8 cellular contexts compared by ENCODE assay signal in genomic region chr11:66119348-66120133, GRCh38. TPM values are rescaled to one million over a fixed set of nuclear protein-coding genes. Genes with fewer than 3 reads are reported as not detected.
A peak's percentile ranks its signal among the peaks of the same experiment; 100 is the strongest.
DNase-seq lines count a peak whose midpoint lies in the region; ATAC-seq, FAIRE-seq and TF ChIP-seq lines count a peak whose summit lies in the region.

No MANE protein-coding gene starts in this region.

- H3K36me3 ChIP-seq in body of pancreas (replicated peaks in 1 of 2; ENCODE audit: insufficient read depth in 1 of 2, low read depth in 2 of 2) (no peaks in the 10 kb centered on the region), left lung (no peaks in the 10 kb centered on the region)

- DNase-seq in A549 (ENCODE audit: low read depth in 1 of 2, low spot score in 1 of 2) (peak; percentile 60 to 89), HT-29 (ENCODE audit: low spot score) (peak; percentile 57), body of pancreas (peak; percentile 29 to 62 (median 50)), left lung (no peak), NCI-H2171 treated with DMSO at 0.1 percent for 48 hours (lab: John Stamatoyannopoulos, UW) (no peak), AML-193 (lab: John Stamatoyannopoulos, UW) (no peak)

- TF ChIP-seq RAD21 in A549 (conservative IDR thresholded peaks at IDR 0.05 in 1 of 2, IDR thresholded peaks at IDR 0.05 in 1 of 2): peak in 1 of 2 experiments; percentile 3; a peak in 2 of 5 replicates

- CTCF ChIA-PET in A549 (lab: Yijun Ruan, JAX): interaction anchor here (0.9 to 3.9 kb wide), 7 partner anchors 10 to 103 kb away, joined by 3 to 33 read pairs (median 4); no protein-coding TSS in a partner anchor

- H3K4me2 ChIP-seq in A549: peak overlapping the region; percentile 66

- intact Hi-C loops in body of pancreas (cut with DNase I) (no loop called here), left lung (cut with DNase I) (no loop called here)

- peak; percentile 44 to 73; a peak in 3 of 5 replicates for TF ChIP-seq EP300 in A549 (IDR thresholded peaks at IDR 0.05)

- no peak for TF ChIP-seq POLR2A in A549 (IDR thresholded peaks at IDR 0.05; ENCODE audit: low read length)
- TF ChIP-seq POLR2A in body of pancreas (IDR thresholded peaks at IDR 0.05): no peak

- no peaks in the 10 kb centered on the region for H3K9me3 ChIP-seq in A549
- no peaks in the 10 kb centered on the region for H3K9me3 ChIP-seq in body of pancreas
- no peaks in the 10 kb centered on the region for H3K9me3 ChIP-seq in left lung

- no peaks in the 10 kb centered on the region for H3K27me3 ChIP-seq in body of pancreas
- no peaks in the 10 kb centered on the region for H3K27me3 ChIP-seq in left lung

- WGBS in A549 (ENCODE audit: missing lambda C conversion rate): 1% methylated on average over 5 of the region's 5 CpGs
- 29 to 32% methylated on average over 5 of the region's 5 CpGs for whole genome bisulfite sequencing in body of pancreas, 2 donors

- POLR2A ChIA-PET in A549 (lab: Yijun Ruan, JAX): interaction anchor here (1.4 kb wide), 1 partner anchor 16 kb away, joined by 6 read pairs; no protein-coding TSS in a partner anchor

- H3K4me3 ChIP-seq in A549 (peak overlapping the region; percentile 6; the same call in 1 of the 3 replicates), body of pancreas (no peak overlapping the region), left lung (no peak overlapping the region)

- ATAC-seq in A549 (peak; percentile 89 to 91), body of pancreas (peak; percentile 85), left lung (peak; percentile 7), GM18858 (IDR thresholded peaks at IDR 0.05; ENCODE audit: unreplicated experiment) (no peak), GM19397 (IDR thresholded peaks at IDR 0.05; ENCODE audit: unreplicated experiment) (no peak)

- no peak for TF ChIP-seq CTCF in A549 (IDR thresholded peaks at IDR 0.05)
- no peak for TF ChIP-seq CTCF in body of pancreas (IDR thresholded peaks at IDR 0.05)
- TF ChIP-seq CTCF in left lung (IDR thresholded peaks at IDR 0.05): no peak

- FAIRE-seq in A549 (lab: Jason Lieb, UNC): no peak

- H3K27ac ChIP-seq in A549 (peak overlapping the region; percentile 93 to 94), body of pancreas (peak overlapping the region; percentile 58 to 82 (median 76)), left lung (peak overlapping the region; percentile 13 to 41)

- peaks cover 86% of the 10 kb centered on the region for H3K4me1 ChIP-seq in A549
- peaks cover 47% of the 10 kb centered on the region for H3K4me1 ChIP-seq in body of pancreas
- peaks cover 14 to 49% of the 10 kb centered on the region in 2 donors for H3K4me1 ChIP-seq in left lung

TF ChIP-seq in A549, 52 proteins besides CTCF, POLR2A, EP300 and RAD21:
- TF ChIP-seq TP53 (CRISPR knock-in tag; IDR thresholded peaks at IDR 0.05): no peak
- TF ChIP-seq FOSL2 (IDR thresholded peaks at IDR 0.05): no peak; the same call in 1 of the 2 replicates
- TF ChIP-seq FOSL2 (CRISPR knock-in tag; IDR thresholded peaks at IDR 0.05): peak; percentile 63
- peak; percentile 59; the same call in 1 of the 2 replicates for TF ChIP-seq MAX (IDR thresholded peaks at IDR 0.05)
- peak; percentile 74 to 77; a peak in 3 of 5 replicates for TF ChIP-seq JUN (IDR thresholded peaks at IDR 0.05)
- no peak for TF ChIP-seq HOXB5 (CRISPR knock-in tag; IDR thresholded peaks at IDR 0.05)
- TF ChIP-seq CBX2 (IDR thresholded peaks at IDR 0.05; ENCODE audit: borderline replicate concordance, low read depth): no peak
- TF ChIP-seq E2F6 (IDR thresholded peaks at IDR 0.05; ENCODE audit: borderline replicate concordance, low read depth): no peak
- TF ChIP-seq KDM5A (IDR thresholded peaks at IDR 0.05): no peak
- TF ChIP-seq HEYL (CRISPR knock-in tag; IDR thresholded peaks at IDR 0.05): no peak
- TF ChIP-seq SREBF2 (IDR thresholded peaks at IDR 0.05): no peak
- no peak for TF ChIP-seq ELK1 (IDR thresholded peaks at IDR 0.05; ENCODE audit: low read depth, low read length)
- TF ChIP-seq JUNB (IDR thresholded peaks at IDR 0.05): peak; percentile 4; the same call in 1 of the 2 replicates
- no peak for TF ChIP-seq FOXS1 (CRISPR knock-in tag; IDR thresholded peaks at IDR 0.05)
- TF ChIP-seq CEBPB (IDR thresholded peaks at IDR 0.05): peak in 1 of 2 experiments; percentile 53; a peak in 2 of 4 replicates
- TF ChIP-seq MAFK (IDR thresholded peaks at IDR 0.05; ENCODE audit: partially characterized antibody): no peak
- 0 out of 2 replicates have a peak, but pooled peaks have one; percentile 32 for TF ChIP-seq ATOH8 (CRISPR knock-in tag; IDR thresholded peaks at IDR 0.05; ENCODE audit: low read depth)
- no peak for TF ChIP-seq TFCP2L1 (CRISPR knock-in tag; IDR thresholded peaks at IDR 0.05)
- 0 out of 2 replicates have a peak, but pooled peaks have one; percentile 23 for TF ChIP-seq MYC (IDR thresholded peaks at IDR 0.05; ENCODE audit: borderline replicate concordance, low read length)
- no peak for TF ChIP-seq RFX5 (IDR thresholded peaks at IDR 0.05)
- peak; percentile 23; the same call in 2 of the 3 replicates for TF ChIP-seq SMC3 (IDR thresholded peaks at IDR 0.05)
- no peak for TF ChIP-seq ZFP36 (IDR thresholded peaks at IDR 0.05; ENCODE audit: borderline replicate concordance, partially characterized antibody)
- peak; percentile 78; the same call in 1 of the 2 replicates for TF ChIP-seq GATA3 (IDR thresholded peaks at IDR 0.05; ENCODE audit: borderline replicate concordance)

RNA-seq across cellular contexts. Expression of gene PACS1, which starts 49.5 kb away (rescaled TPM):
- 48.2 and 71.7 TPM in 2 replicates for polyA plus RNA-seq in A549 (2011; rRNA removed)
- 38.2 and 53.4 TPM in 2 replicates for polyA plus RNA-seq in A549 (2012; cell fraction: cytosol; rRNA removed)
- 68.3 and 74.7 TPM in 2 replicates for polyA plus RNA-seq in A549 (2012; cell fraction: nucleus; rRNA removed)
- 49.4 to 64.0 TPM (median 59.1 TPM) in 3 replicates for polyA plus RNA-seq in A549 (2017; fragmentation: RNase III; extraction: RNeasy Plus Mini Kit Qiagen cat#74134 plus additional on column Dnase treatment)
- polyA minus RNA-seq in A549 (2011; rRNA and poly(A)+ RNA removed): 175 and 196 TPM in 2 replicates
- 13.8 and 23.1 TPM in 2 replicates for total RNA-seq in HT-29 (2014; rRNA removed; shearing (Covaris generic))
- total RNA-seq in body of pancreas: 10 to 100 TPM; 17.5 to 19.7 TPM
- total RNA-seq in left lung: 10 to 100 TPM; 53.7 to 54.7 TPM

Comparison
In these comparisons a context has a peak if more than half of its experiments do, and no peak if none do; other contexts are left out.
1. ATAC-seq: peak in A549 (2 of 2), body of pancreas (single experiment) and left lung (single experiment); none in GM18858 (single experiment) and GM19397 (single experiment).
2. DNase-seq: peak in A549 (2 of 2), HT-29 (single experiment) and body of pancreas (4 of 4); none in left lung (0 of 2), NCI-H2171 treated with DMSO at 0.1 percent for 48 hours (single experiment) and AML-193 (0 of 2).
3. H3K27ac ChIP-seq: peak in every context shown above with its lines; median percentile 94 in A549; 76 in body of pancreas; 27 in left lung.